ENCODE assay signal across 23 cellular contexts in genomic region chr4:135834471-135834870, GRCh38.
"Had no signal": no experiment of that assay in that cellular context is flagged by ENCODE, and none has a peak within 500 bp of the region (broad histone marks: within the 10 kb centered on the region; RNA-seq: fewer than 3 reads in every experiment).

No MANE protein-coding gene starts in this region.

- H3K9me3 ChIP-seq: colonic mucosa, esophagus muscularis mucosa, esophagus squamous epithelium, gastrocnemius medialis, gastroesophageal sphincter had no signal

- H3K36me3 ChIP-seq: colonic mucosa, esophagus muscularis mucosa, esophagus squamous epithelium, gastrocnemius medialis, gastroesophageal sphincter, heart left ventricle, heart right ventricle had no signal

- H3K4me1 ChIP-seq: colonic mucosa, esophagus muscularis mucosa, esophagus squamous epithelium, foreskin keratinocyte, gastrocnemius medialis, gastroesophageal sphincter, heart left ventricle, heart right ventricle had no signal

- H3K4me3 ChIP-seq: colonic mucosa, coronary artery, dorsolateral prefrontal cortex, esophagus muscularis mucosa, esophagus squamous epithelium, gastrocnemius medialis, gastroesophageal sphincter, heart left ventricle, heart right ventricle had no signal

- H3K27me3 ChIP-seq: colonic mucosa, esophagus muscularis mucosa, esophagus squamous epithelium, foreskin keratinocyte, gastrocnemius medialis, gastroesophageal sphincter, heart left ventricle, heart right ventricle had no signal

- DNase-seq: colonic mucosa; cortex of kidney; dermis blood vessel endothelial cell; dorsolateral prefrontal cortex; effector CD4-positive, alpha-beta T cell; effector CD8-positive, alpha-beta T cell; effector memory CD4-positive, alpha-beta T cell; effector memory CD8-positive, alpha-beta T cell; endodermal cell; erythroblast; esophagus squamous epithelium; foreskin fibroblast; foreskin keratinocyte; foreskin melanocyte; gastrocnemius medialis; glutamatergic neuron; head of caudate nucleus; heart left ventricle; heart right ventricle had no signal

- H3K27ac ChIP-seq: colonic mucosa, coronary artery, dorsolateral prefrontal cortex, epithelial cell of prostate, esophagus muscularis mucosa, esophagus squamous epithelium, foreskin keratinocyte, gastrocnemius medialis, gastroesophageal sphincter, heart left ventricle, heart right ventricle had no signal
